Comparison of ENCODE assay signal across 22 cellular contexts in genomic region chr3:20076296-20076997, GRCh38.
"Had no signal": no experiment of that assay in that cellular context is flagged by ENCODE, and none has a peak within 500 bp of the region (broad histone marks: within the 10 kb centered on the region; RNA-seq: fewer than 3 reads in every experiment).

No MANE protein-coding gene starts in this region.

- H3K4me3 ChIP-seq: esophagus muscularis mucosa, heart right ventricle, mucosa of descending colon, pancreas, right lobe of liver, stomach, thoracic aorta had no signal

- FAIRE-seq: endothelial cell of umbilical vein, pancreas, small intestine had no signal

- H3K27ac Mint-ChIP-seq: activated naive CD4-positive, alpha-beta T cell treated with anti-CD3 and anti-CD28 coated beads for 36 hours; activated T-helper 2 cell treated with anti-CD3 and anti-CD28 coated beads, Interferon-gamma antibody, Interleukin-2, Interleukin-4, amounts not matched to agents 10 μg/mL and 5 μg/mL and 100 μg/mL, durations not matched to agents 14 hours and 24 hours and 36 hours; memory B cell had no signal

- H3K27me3 Mint-ChIP-seq: memory B cell; naive thymus-derived CD4-positive, alpha-beta T cell had no signal

- H3K4me3 Mint-ChIP-seq: activated naive CD4-positive, alpha-beta T cell treated with anti-CD3 and anti-CD28 coated beads for 36 hours; memory B cell; naive thymus-derived CD4-positive, alpha-beta T cell had no signal

- H3K36me3 ChIP-seq: brain microvascular endothelial cell, pancreas, right lobe of liver, thoracic aorta had no signal

- H3K27me3 ChIP-seq: brain microvascular endothelial cell, esophagus muscularis mucosa, heart right ventricle, neutrophil, pancreas, right lobe of liver, stomach had no signal

- DNase-seq: activated CD4-positive, alpha-beta T cell treated with anti-CD3 and anti-CD28 coated beads, Interleukin-2, amount 50 U/mL, for 4 hours; activated naive CD4-positive, alpha-beta T cell treated with anti-CD3 and anti-CD28 coated beads for 36 hours; brain microvascular endothelial cell; cerebellar nuclear complex; cortex of kidney; effector CD8-positive, alpha-beta T cell; heart right ventricle; mucosa of descending colon; naive thymus-derived CD4-positive, alpha-beta T cell; pancreas; right lobe of liver; small intestine; stimulated activated CD4-positive, alpha-beta T cell treated with anti-CD3 and anti-CD28 coated beads, Interleukin-4, amount 100 ng/mL, for 1 hour; stomach; T-helper 2 cell had no signal

- H3K9me3 ChIP-seq: esophagus muscularis mucosa, heart right ventricle, mucosa of descending colon, neutrophil, pancreas, right lobe of liver, stomach, thoracic aorta had no signal

- H3K9me3 Mint-ChIP-seq: activated naive CD4-positive, alpha-beta T cell treated with anti-CD3 and anti-CD28 coated beads for 36 hours; activated T-helper 2 cell treated with anti-CD3 and anti-CD28 coated beads, Interferon-gamma antibody, Interleukin-2, Interleukin-4, amounts not matched to agents 10 μg/mL and 5 μg/mL and 100 μg/mL, durations not matched to agents 14 hours and 24 hours and 36 hours; memory B cell; naive thymus-derived CD4-positive, alpha-beta T cell had no signal

- ATAC-seq: heart right ventricle; mucosa of descending colon; naive thymus-derived CD4-positive, alpha-beta T cell; pancreas; right lobe of liver had no signal

- H3K27ac ChIP-seq: brain microvascular endothelial cell, esophagus muscularis mucosa, heart right ventricle, neutrophil, pancreas, right lobe of liver, stomach, thoracic aorta, VCaP had no signal
